8 cellular contexts compared by ENCODE assay signal in genomic region chrX:134548257-134548732, GRCh38.
DNase-seq lines count a peak whose midpoint lies in the region; ATAC-seq, FAIRE-seq and TF ChIP-seq lines count a peak whose summit lies in the region.

No MANE protein-coding gene starts in this region.

- H3K4me3 Mint-ChIP-seq in activated naive CD8-positive, alpha-beta T cell treated with anti-CD3 and anti-CD28 coated beads for 36 hours = peak overlapping the region; percentile 86

- no peaks in the 10 kb centered on the region for H3K36me3 ChIP-seq in lower lobe of right lung

- H3K4me1 ChIP-seq in lower lobe of right lung = no peaks in the 10 kb centered on the region

- H3K27me3 Mint-ChIP-seq in activated naive CD8-positive, alpha-beta T cell treated with anti-CD3 and anti-CD28 coated beads for 36 hours = peaks cover 78% of the 10 kb centered on the region

- H3K4me3 ChIP-seq in lower lobe of right lung = peak overlapping the region; percentile 58

- DNase-seq in EL = peak; percentile 26
- DNase-seq in HT1080 (ENCODE audit: low read depth) = peak; percentile 13
- DNase-seq in activated naive CD8-positive, alpha-beta T cell treated with anti-CD3 and anti-CD28 coated beads for 36 hours = no peak
- no peak for DNase-seq in lower lobe of right lung
- DNase-seq in activated effector memory CD4-positive, alpha-beta T cell treated with anti-CD3 and anti-CD28 coated beads, Interleukin-2, amount 50 U/mL, for 16 hours = no peak
- DNase-seq in GM12892 (ENCODE audit: insufficient read length) = no peak
- DNase-seq in islet precursor cell = no peak

- no peaks in the 10 kb centered on the region for H3K9me3 ChIP-seq in lower lobe of right lung

- no peak for TF ChIP-seq CTCF in lower lobe of right lung (IDR thresholded peaks at IDR 0.05)

- intact Hi-C loops in lower lobe of right lung (cut with DNase I) = no loop called here

- ATAC-seq in lower lobe of right lung (no peak), GM19455 (IDR thresholded peaks at IDR 0.05; ENCODE audit: unreplicated experiment) (no peak)

- H3K9me3 Mint-ChIP-seq in activated naive CD8-positive, alpha-beta T cell treated with anti-CD3 and anti-CD28 coated beads for 36 hours = no peaks in the 10 kb centered on the region

- no peak for FAIRE-seq in GM12892 (lab: Jason Lieb, UNC)

- H3K27ac ChIP-seq in lower lobe of right lung = no peak overlapping the region

- H3K36me3 Mint-ChIP-seq in activated naive CD8-positive, alpha-beta T cell treated with anti-CD3 and anti-CD28 coated beads for 36 hours = peaks cover 3% of the 10 kb centered on the region

- TF ChIP-seq POLR2A in GM12892 (IDR thresholded peaks at IDR 0.05; ENCODE audit: low read depth, low read length) = no peak

- peak overlapping the region; percentile 89 for H3K27ac Mint-ChIP-seq in activated naive CD8-positive, alpha-beta T cell treated with anti-CD3 and anti-CD28 coated beads for 36 hours

- peaks cover 29% of the 10 kb centered on the region for H3K27me3 ChIP-seq in lower lobe of right lung (ENCODE audit: low read depth)

- H3K4me1 Mint-ChIP-seq in activated naive CD8-positive, alpha-beta T cell treated with anti-CD3 and anti-CD28 coated beads for 36 hours = peaks cover 21% of the 10 kb centered on the region

Comparison
In these comparisons a context has a peak if more than half of its experiments do, and no peak if none do; other contexts are left out.
1. DNase-seq: peak in EL (single experiment) and HT1080 (single experiment); none in activated naive CD8-positive, alpha-beta T cell treated with anti-CD3 and anti-CD28 coated beads for 36 hours (single experiment), lower lobe of right lung (single experiment), activated effector memory CD4-positive, alpha-beta T cell treated with anti-CD3 and anti-CD28 coated beads, Interleukin-2, amount 50 U/mL, for 16 hours (single experiment), GM12892 (single experiment) and islet precursor cell (single experiment).